In the genomic region with DNA sequence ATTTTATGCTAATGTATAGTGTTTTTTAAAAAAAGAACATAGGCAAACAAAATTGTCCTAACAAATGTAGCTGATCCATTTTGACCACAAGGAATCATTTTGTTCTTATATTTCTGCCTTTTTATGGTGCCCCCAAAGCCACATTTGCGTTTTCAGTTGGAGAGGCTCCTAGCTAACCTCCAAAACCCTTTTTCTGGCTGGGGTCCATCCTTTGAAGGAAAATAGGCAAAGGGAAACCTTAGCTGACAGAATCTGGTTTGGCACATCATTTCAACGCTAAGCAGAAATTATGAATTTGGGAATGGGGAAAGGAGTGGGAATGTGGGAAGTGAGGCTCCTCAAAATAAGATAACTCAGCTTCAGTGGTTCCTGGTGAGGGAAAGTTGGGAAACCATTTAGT, we compare ENCODE assay signal across 28 cellular contexts.
"Had no signal": no experiment of that assay in that cellular context is flagged by ENCODE, and none has a peak within 500 bp of the region (broad histone marks: within the 10 kb centered on the region; RNA-seq: fewer than 3 reads in every experiment).

No MANE protein-coding gene starts in this region.

- H3K27ac Mint-ChIP-seq: stimulated activated effector memory CD8-positive, alpha-beta T cell treated with anti-CD3 and anti-CD28 coated beads, Interleukin-12 subunit alpha, Interleukin-12 subunit beta, amount 100 ng/mL, for 72 hours; stimulated activated memory B cell treated with anti-CD40 and anti-IgM and Interleukin-4, amounts not matched to agents 10 μg/mL and 1 μg/mL and 100 μg/mL, for 72 hours; stimulated activated naive B cell treated with anti-CD40 and anti-IgM and Interleukin-4, amounts not matched to agents 10 μg/mL and 1 μg/mL and 100 μg/mL, for 72 hours; stimulated activated naive CD8-positive, alpha-beta T cell treated with anti-CD3 and anti-CD28 coated beads, Interleukin-15, amount 100 ng/mL, for 72 hours; stimulated activated naive CD8-positive, alpha-beta T cell treated with anti-CD3 and anti-CD28 coated beads, Interleukin-15, Interleukin-2, amounts not matched to agents 100 ng/mL and 50 ng/mL, for 24 hours; type B pancreatic cell had no signal

- H3K27me3 Mint-ChIP-seq: type B pancreatic cell had no signal

- H3K4me3 Mint-ChIP-seq: stimulated activated effector memory CD8-positive, alpha-beta T cell treated with anti-CD3 and anti-CD28 coated beads, Interleukin-12 subunit alpha, Interleukin-12 subunit beta, amount 100 ng/mL, for 72 hours; stimulated activated memory B cell treated with anti-CD40 and anti-IgM and Interleukin-4, amounts not matched to agents 10 μg/mL and 1 μg/mL and 100 μg/mL, for 72 hours; stimulated activated naive B cell treated with anti-CD40 and anti-IgM and Interleukin-4, amounts not matched to agents 10 μg/mL and 1 μg/mL and 100 μg/mL, for 72 hours; stimulated activated naive CD8-positive, alpha-beta T cell treated with anti-CD3 and anti-CD28 coated beads, Interleukin-15, amount 100 ng/mL, for 72 hours; stimulated activated naive CD8-positive, alpha-beta T cell treated with anti-CD3 and anti-CD28 coated beads, Interleukin-15, Interleukin-2, amounts not matched to agents 100 ng/mL and 50 ng/mL, for 24 hours; type B pancreatic cell had no signal

- ATAC-seq: stimulated activated effector memory CD8-positive, alpha-beta T cell treated with anti-CD3 and anti-CD28 coated beads, Interleukin-12 subunit alpha, Interleukin-12 subunit beta, amount 100 ng/mL, for 72 hours; stimulated activated memory B cell treated with anti-CD40 and anti-IgM and Interleukin-4, amounts not matched to agents 10 μg/mL and 1 μg/mL and 100 μg/mL, for 72 hours; stimulated activated naive B cell treated with anti-CD40 and anti-IgM and Interleukin-4, amounts not matched to agents 10 μg/mL and 1 μg/mL and 100 μg/mL, for 72 hours; stimulated activated naive CD8-positive, alpha-beta T cell treated with anti-CD3 and anti-CD28 coated beads, Interleukin-15, amount 100 ng/mL, for 72 hours; stimulated activated naive CD8-positive, alpha-beta T cell treated with anti-CD3 and anti-CD28 coated beads, Interleukin-15, Interleukin-2, amounts not matched to agents 100 U/mL and 50 U/mL, for 24 hours; upper lobe of right lung had no signal

- H3K36me3 ChIP-seq: stomach, suprapubic skin, thoracic aorta, thyroid gland, tibial artery, tibial nerve, transverse colon, upper lobe of left lung, upper lobe of right lung, uterus, vagina had no signal

- DNase-seq: stimulated activated CD4-positive, alpha-beta T cell treated with anti-CD3 and anti-CD28 coated beads, Interleukin-2, amount 100 ng/mL, for 48 hours; stimulated activated CD4-positive, alpha-beta T cell treated with anti-CD3 and anti-CD28 coated beads, Interleukin-4, amount 100 ng/mL, for 1 hour; stimulated activated CD4-positive, alpha-beta T cell treated with anti-CD3 and anti-CD28 coated beads, Interleukin-4, amount 100 ng/mL, for 24 hours; stimulated activated CD4-positive, alpha-beta T cell treated with anti-CD3 and anti-CD28 coated beads, Interleukin-4, amount 100 ng/mL, for 4 hours; stimulated activated CD8-positive, alpha-beta memory T cell treated with anti-CD3 and anti-CD28 coated beads, Interleukin-4, amount 100 ng/mL, for 48 hours; stimulated activated naive B cell treated with anti-CD40 and anti-IgM and Interleukin-4, amounts not matched to agents 10 μg/mL and 1 μg/mL and 100 μg/mL, for 72 hours; stimulated activated naive CD4-positive, alpha-beta T cell; stimulated activated naive CD4-positive, alpha-beta T cell treated with Interleukin-2 at 50 U/mL for 16 hours; stimulated activated naive CD8-positive, alpha-beta T cell treated with anti-CD3 and anti-CD28 coated beads, Interleukin-15, amount 100 ng/mL, for 72 hours; stimulated activated naive CD8-positive, alpha-beta T cell treated with anti-CD3 and anti-CD28 coated beads, Interleukin-15, Interleukin-2, amounts not matched to agents 100 U/mL and 50 U/mL, for 24 hours; stomach; substantia nigra; testis; thyroid gland; tibial artery; transverse colon; trophoblast cell; upper lobe of left lung; upper lobe of right lung; uterus had no signal

- H3K9me3 ChIP-seq: stomach, suprapubic skin, testis, thoracic aorta, thyroid gland, tibial artery, tibial nerve, transverse colon, upper lobe of left lung, upper lobe of right lung, uterus, vagina had no signal

- H3K36me3 Mint-ChIP-seq: stimulated activated effector memory CD8-positive, alpha-beta T cell treated with anti-CD3 and anti-CD28 coated beads, Interleukin-12 subunit alpha, Interleukin-12 subunit beta, amount 100 ng/mL, for 72 hours; stimulated activated memory B cell treated with anti-CD40 and anti-IgM and Interleukin-4, amounts not matched to agents 10 μg/mL and 1 μg/mL and 100 μg/mL, for 72 hours; stimulated activated naive B cell treated with anti-CD40 and anti-IgM and Interleukin-4, amounts not matched to agents 10 μg/mL and 1 μg/mL and 100 μg/mL, for 72 hours; type B pancreatic cell had no signal

- H3K27me3 ChIP-seq: stomach, suprapubic skin, testis, thyroid gland, tibial artery, tibial nerve, transverse colon, upper lobe of left lung, upper lobe of right lung, uterus, vagina had no signal

- H3K27ac ChIP-seq: stomach, suprapubic skin, testis, thoracic aorta, thyroid gland, tibial artery, tibial nerve, upper lobe of left lung, upper lobe of right lung, uterus, vagina had no signal

- H3K4me3 ChIP-seq: stomach, suprapubic skin, testis, thoracic aorta, thyroid gland, tibial artery, tibial nerve, transverse colon, upper lobe of left lung, upper lobe of right lung, uterus, vagina had no signal

- H3K9me3 Mint-ChIP-seq: stimulated activated effector memory CD8-positive, alpha-beta T cell treated with anti-CD3 and anti-CD28 coated beads, Interleukin-12 subunit alpha, Interleukin-12 subunit beta, amount 100 ng/mL, for 72 hours; stimulated activated memory B cell treated with anti-CD40 and anti-IgM and Interleukin-4, amounts not matched to agents 10 μg/mL and 1 μg/mL and 100 μg/mL, for 72 hours; stimulated activated naive B cell treated with anti-CD40 and anti-IgM and Interleukin-4, amounts not matched to agents 10 μg/mL and 1 μg/mL and 100 μg/mL, for 72 hours; stimulated activated naive CD8-positive, alpha-beta T cell treated with anti-CD3 and anti-CD28 coated beads, Interleukin-15, amount 100 ng/mL, for 72 hours; stimulated activated naive CD8-positive, alpha-beta T cell treated with anti-CD3 and anti-CD28 coated beads, Interleukin-15, Interleukin-2, amounts not matched to agents 100 ng/mL and 50 ng/mL, for 24 hours; type B pancreatic cell had no signal

- H3K4me1 ChIP-seq: stomach, suprapubic skin, testis, thyroid gland, tibial artery, tibial nerve, upper lobe of left lung, upper lobe of right lung, uterus, vagina had no signal

- H3K4me1 Mint-ChIP-seq: stimulated activated naive CD8-positive, alpha-beta T cell treated with anti-CD3 and anti-CD28 coated beads, Interleukin-15, amount 100 ng/mL, for 72 hours had no signal
